ENCODE assay signal across 1 cellular context in the genomic region with DNA sequence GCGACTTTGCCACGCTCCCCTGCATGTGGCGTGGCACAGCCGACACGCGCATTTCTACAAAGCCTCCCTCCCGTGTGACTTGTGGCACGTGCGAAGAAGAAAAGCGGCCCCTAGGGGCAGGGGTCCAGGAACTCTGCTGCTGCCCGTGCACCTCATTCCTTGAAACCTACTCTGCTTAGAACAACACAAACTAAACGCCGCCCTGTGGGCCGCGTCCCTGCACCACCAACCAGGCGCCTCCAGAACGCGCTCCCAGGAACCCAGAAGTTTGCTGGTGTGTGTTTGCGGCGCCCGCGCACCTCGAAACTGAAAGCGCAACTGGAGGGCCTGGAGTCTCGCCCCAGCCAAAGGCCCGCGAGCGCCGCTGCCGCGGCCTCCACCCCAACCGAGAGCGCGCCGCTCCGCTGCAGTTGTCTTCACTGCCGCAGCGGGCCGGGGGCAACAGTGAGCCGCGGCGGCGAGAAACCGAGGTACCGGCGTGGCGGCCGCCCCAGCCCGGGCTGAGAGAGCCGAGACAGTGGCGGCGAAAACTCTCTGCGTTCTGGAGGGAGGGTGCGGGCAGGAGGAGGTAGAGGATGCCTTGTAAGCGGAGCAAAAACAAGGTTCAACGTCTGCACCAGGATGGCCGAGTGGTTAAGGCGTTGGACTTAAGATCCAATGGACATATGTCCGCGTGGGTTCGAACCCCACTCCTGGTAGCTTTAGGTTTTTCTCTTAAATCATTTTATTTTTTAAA.
TF ChIP-seq lines count a peak whose summit lies in the region.

No MANE protein-coding gene starts in this region.

TF ChIP-seq in K562, 482 proteins besides CTCF, POLR2A, EP300 and RAD21 (continued from another document and continues in another):
- peak; percentile 84 for TF ChIP-seq ZBTB8A (IDR thresholded peaks at IDR 0.05; ENCODE audit: partially characterized antibody)
- TF ChIP-seq L3MBTL2 (IDR thresholded peaks at IDR 0.05), result peak; percentile 95
- TF ChIP-seq PTRF (tag; IDR thresholded peaks at IDR 0.05), result no peak
- TF ChIP-seq PML (IDR thresholded peaks at IDR 0.05; ENCODE audit: low read length), result no peak; the same call in 1 of the 2 replicates
- peak; percentile 28 for TF ChIP-seq ZNF121 (CRISPR knock-in tag; conservative IDR thresholded peaks at IDR 0.05)
- TF ChIP-seq, protein P1, sequence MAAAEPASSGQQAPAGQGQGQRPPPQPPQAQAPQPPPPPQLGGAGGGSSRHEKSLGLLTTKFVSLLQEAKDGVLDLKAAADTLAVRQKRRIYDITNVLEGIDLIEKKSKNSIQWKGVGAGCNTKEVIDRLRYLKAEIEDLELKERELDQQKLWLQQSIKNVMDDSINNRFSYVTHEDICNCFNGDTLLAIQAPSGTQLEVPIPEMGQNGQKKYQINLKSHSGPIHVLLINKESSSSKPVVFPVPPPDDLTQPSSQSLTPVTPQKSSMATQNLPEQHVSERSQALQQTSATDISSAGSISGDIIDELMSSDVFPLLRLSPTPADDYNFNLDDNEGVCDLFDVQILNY (CRISPR knock-in tag; IDR thresholded peaks at IDR 0.05), result no peak; the same call in 1 of the 2 replicates
- peak; percentile 87; the same call in 1 of the 2 replicates for TF ChIP-seq SREBF1 (IDR thresholded peaks at IDR 0.05; ENCODE audit: borderline replicate concordance, low read depth, low read length)
- TF ChIP-seq, protein P2, sequence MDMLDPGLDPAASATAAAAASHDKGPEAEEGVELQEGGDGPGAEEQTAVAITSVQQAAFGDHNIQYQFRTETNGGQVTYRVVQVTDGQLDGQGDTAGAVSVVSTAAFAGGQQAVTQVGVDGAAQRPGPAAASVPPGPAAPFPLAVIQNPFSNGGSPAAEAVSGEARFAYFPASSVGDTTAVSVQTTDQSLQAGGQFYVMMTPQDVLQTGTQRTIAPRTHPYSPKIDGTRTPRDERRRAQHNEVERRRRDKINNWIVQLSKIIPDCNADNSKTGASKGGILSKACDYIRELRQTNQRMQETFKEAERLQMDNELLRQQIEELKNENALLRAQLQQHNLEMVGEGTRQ (CRISPR knock-in tag; IDR thresholded peaks at IDR 0.05), result peak; percentile 7; the same call in 1 of the 2 replicates
- TF ChIP-seq BHLHE40 (IDR thresholded peaks at IDR 0.05; ENCODE audit: low read length), result peak; percentile 97
- peak; percentile 36; the same call in 1 of the 2 replicates for TF ChIP-seq STAT5A (IDR thresholded peaks at IDR 0.05; ENCODE audit: borderline replicate concordance, low read length)
- TF ChIP-seq HNRNPLL (IDR thresholded peaks at IDR 0.05; ENCODE audit: low read depth, low read length, poor library complexity, severe bottlenecking), result peak; percentile 82
- TF ChIP-seq WHSC1 (IDR thresholded peaks at IDR 0.05; ENCODE audit: low read length), result no peak
- TF ChIP-seq, protein P3, sequence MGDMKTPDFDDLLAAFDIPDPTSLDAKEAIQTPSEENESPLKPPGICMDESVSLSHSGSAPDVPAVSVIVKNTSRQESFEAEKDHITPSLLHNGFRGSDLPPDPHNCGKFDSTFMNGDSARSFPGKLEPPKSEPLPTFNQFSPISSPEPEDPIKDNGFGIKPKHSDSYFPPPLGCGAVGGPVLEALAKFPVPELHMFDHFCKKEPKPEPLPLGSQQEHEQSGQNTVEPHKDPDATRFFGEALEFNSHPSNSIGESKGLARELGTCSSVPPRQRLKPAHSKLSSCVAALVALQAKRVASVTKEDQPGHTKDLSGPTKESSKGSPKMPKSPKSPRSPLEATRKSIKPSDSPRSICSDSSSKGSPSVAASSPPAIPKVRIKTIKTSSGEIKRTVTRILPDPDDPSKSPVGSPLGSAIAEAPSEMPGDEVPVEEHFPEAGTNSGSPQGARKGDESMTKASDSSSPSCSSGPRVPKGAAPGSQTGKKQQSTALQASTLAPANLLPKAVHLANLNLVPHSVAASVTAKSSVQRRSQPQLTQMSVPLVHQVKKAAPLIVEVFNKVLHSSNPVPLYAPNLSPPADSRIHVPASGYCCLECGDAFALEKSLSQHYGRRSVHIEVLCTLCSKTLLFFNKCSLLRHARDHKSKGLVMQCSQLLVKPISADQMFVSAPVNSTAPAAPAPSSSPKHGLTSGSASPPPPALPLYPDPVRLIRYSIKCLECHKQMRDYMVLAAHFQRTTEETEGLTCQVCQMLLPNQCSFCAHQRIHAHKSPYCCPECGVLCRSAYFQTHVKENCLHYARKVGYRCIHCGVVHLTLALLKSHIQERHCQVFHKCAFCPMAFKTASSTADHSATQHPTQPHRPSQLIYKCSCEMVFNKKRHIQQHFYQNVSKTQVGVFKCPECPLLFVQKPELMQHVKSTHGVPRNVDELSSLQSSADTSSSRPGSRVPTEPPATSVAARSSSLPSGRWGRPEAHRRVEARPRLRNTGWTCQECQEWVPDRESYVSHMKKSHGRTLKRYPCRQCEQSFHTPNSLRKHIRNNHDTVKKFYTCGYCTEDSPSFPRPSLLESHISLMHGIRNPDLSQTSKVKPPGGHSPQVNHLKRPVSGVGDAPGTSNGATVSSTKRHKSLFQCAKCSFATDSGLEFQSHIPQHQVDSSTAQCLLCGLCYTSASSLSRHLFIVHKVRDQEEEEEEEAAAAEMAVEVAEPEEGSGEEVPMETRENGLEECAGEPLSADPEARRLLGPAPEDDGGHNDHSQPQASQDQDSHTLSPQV (IDR thresholded peaks at IDR 0.05), result peak; percentile 91
- TF ChIP-seq ARID2 (IDR thresholded peaks at IDR 0.05), result no peak
- TF ChIP-seq, protein P4, sequence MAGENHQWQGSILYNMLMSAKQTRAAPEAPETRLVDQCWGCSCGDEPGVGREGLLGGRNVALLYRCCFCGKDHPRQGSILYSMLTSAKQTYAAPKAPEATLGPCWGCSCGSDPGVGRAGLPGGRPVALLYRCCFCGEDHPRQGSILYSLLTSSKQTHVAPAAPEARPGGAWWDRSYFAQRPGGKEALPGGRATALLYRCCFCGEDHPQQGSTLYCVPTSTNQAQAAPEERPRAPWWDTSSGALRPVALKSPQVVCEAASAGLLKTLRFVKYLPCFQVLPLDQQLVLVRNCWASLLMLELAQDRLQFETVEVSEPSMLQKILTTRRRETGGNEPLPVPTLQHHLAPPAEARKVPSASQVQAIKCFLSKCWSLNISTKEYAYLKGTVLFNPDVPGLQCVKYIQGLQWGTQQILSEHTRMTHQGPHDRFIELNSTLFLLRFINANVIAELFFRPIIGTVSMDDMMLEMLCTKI (IDR thresholded peaks at IDR 0.05; ENCODE audit: partially characterized antibody), result no peak
- TF ChIP-seq, protein P5, sequence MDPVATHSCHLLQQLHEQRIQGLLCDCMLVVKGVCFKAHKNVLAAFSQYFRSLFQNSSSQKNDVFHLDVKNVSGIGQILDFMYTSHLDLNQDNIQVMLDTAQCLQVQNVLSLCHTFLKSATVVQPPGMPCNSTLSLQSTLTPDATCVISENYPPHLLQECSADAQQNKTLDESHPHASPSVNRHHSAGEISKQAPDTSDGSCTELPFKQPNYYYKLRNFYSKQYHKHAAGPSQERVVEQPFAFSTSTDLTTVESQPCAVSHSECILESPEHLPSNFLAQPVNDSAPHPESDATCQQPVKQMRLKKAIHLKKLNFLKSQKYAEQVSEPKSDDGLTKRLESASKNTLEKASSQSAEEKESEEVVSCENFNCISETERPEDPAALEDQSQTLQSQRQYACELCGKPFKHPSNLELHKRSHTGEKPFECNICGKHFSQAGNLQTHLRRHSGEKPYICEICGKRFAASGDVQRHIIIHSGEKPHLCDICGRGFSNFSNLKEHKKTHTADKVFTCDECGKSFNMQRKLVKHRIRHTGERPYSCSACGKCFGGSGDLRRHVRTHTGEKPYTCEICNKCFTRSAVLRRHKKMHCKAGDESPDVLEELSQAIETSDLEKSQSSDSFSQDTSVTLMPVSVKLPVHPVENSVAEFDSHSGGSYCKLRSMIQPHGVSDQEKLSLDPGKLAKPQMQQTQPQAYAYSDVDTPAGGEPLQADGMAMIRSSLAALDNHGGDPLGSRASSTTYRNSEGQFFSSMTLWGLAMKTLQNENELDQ (CRISPR knock-in tag; IDR thresholded peaks at IDR 0.05; ENCODE audit: borderline replicate concordance), result peak; percentile 3; the same call in 1 of the 2 replicates
- peak; percentile 88 for TF ChIP-seq ZNF431 (CRISPR knock-in tag; IDR thresholded peaks at IDR 0.05)
- TF ChIP-seq TAF9B (IDR thresholded peaks at IDR 0.05; ENCODE audit: partially characterized antibody), result peak; percentile 6
- no peak for TF ChIP-seq ZNF354B (CRISPR knock-in tag; IDR thresholded peaks at IDR 0.05)
- TF ChIP-seq ZBTB17 (CRISPR knock-in tag; IDR thresholded peaks at IDR 0.05), result peak; percentile 78
- TF ChIP-seq ELF2 (CRISPR knock-in tag; IDR thresholded peaks at IDR 0.05), result peak; percentile 55; the same call in 1 of the 2 replicates
- peak; percentile 86 to 95 for TF ChIP-seq MAZ (CRISPR knock-in tag; conservative IDR thresholded peaks at IDR 0.05 in 1 of 2, IDR thresholded peaks at IDR 0.05 in 1 of 2)
- peak; percentile 90 for TF ChIP-seq POLR2G (IDR thresholded peaks at IDR 0.05; ENCODE audit: low read depth, low read length)
- no peak for TF ChIP-seq MCM7 (IDR thresholded peaks at IDR 0.05)
- no peak for TF ChIP-seq MECOM (CRISPR knock-in tag; IDR thresholded peaks at IDR 0.05)
- TF ChIP-seq, protein P6, sequence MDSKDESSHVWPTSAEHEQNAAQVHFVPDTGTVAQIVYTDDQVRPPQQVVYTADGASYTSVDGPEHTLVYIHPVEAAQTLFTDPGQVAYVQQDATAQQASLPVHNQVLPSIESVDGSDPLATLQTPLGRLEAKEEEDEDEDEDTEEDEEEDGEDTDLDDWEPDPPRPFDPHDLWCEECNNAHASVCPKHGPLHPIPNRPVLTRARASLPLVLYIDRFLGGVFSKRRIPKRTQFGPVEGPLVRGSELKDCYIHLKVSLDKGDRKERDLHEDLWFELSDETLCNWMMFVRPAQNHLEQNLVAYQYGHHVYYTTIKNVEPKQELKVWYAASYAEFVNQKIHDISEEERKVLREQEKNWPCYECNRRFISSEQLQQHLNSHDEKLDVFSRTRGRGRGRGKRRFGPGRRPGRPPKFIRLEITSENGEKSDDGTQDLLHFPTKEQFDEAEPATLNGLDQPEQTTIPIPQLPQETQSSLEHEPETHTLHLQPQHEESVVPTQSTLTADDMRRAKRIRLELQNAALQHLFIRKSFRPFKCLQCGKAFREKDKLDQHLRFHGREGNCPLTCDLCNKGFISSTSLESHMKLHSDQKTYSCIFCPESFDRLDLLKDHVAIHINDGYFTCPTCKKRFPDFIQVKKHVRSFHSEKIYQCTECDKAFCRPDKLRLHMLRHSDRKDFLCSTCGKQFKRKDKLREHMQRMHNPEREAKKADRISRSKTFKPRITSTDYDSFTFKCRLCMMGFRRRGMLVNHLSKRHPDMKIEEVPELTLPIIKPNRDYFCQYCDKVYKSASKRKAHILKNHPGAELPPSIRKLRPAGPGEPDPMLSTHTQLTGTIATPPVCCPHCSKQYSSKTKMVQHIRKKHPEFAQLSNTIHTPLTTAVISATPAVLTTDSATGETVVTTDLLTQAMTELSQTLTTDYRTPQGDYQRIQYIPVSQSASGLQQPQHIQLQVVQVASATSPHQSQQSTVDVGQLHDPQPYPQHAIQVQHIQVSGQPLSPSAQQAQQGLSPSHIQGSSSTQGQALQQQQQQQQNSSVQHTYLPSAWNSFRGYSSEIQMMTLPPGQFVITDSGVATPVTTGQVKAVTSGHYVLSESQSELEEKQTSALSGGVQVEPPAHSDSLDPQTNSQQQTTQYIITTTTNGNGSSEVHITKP (IDR thresholded peaks at IDR 0.05; ENCODE audit: partially characterized antibody), result peak; percentile 1
- no peak for TF ChIP-seq GTF2E2 (tag; IDR thresholded peaks at IDR 0.05)
- no peak for TF ChIP-seq TAF7 (tag; IDR thresholded peaks at IDR 0.05)
- TF ChIP-seq, protein P7, sequence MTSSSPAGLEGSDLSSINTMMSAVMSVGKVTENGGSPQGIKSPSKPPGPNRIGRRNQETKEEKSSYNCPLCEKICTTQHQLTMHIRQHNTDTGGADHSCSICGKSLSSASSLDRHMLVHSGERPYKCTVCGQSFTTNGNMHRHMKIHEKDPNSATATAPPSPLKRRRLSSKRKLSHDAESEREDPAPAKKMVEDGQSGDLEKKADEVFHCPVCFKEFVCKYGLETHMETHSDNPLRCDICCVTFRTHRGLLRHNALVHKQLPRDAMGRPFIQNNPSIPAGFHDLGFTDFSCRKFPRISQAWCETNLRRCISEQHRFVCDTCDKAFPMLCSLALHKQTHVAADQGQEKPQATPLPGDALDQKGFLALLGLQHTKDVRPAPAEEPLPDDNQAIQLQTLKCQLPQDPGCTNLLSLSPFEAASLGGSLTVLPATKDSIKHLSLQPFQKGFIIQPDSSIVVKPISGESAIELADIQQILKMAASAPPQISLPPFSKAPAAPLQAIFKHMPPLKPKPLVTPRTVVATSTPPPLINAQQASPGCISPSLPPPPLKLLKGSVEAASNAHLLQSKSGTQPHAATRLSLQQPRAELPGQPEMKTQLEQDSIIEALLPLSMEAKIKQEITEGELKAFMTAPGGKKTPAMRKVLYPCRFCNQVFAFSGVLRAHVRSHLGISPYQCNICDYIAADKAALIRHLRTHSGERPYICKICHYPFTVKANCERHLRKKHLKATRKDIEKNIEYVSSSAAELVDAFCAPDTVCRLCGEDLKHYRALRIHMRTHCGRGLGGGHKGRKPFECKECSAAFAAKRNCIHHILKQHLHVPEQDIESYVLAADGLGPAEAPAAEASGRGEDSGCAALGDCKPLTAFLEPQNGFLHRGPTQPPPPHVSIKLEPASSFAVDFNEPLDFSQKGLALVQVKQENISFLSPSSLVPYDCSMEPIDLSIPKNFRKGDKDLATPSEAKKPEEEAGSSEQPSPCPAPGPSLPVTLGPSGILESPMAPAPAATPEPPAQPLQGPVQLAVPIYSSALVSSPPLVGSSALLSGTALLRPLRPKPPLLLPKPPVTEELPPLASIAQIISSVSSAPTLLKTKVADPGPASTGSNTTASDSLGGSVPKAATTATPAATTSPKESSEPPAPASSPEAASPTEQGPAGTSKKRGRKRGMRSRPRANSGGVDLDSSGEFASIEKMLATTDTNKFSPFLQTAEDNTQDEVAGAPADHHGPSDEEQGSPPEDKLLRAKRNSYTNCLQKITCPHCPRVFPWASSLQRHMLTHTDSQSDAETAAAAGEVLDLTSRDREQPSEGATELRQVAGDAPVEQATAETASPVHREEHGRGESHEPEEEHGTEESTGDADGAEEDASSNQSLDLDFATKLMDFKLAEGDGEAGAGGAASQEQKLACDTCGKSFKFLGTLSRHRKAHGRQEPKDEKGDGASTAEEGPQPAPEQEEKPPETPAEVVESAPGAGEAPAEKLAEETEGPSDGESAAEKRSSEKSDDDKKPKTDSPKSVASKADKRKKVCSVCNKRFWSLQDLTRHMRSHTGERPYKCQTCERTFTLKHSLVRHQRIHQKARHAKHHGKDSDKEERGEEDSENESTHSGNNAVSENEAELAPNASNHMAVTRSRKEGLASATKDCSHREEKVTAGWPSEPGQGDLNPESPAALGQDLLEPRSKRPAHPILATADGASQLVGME (CRISPR knock-in tag; IDR thresholded peaks at IDR 0.05), result no peak
- TF ChIP-seq KAT8 (IDR thresholded peaks at IDR 0.05; ENCODE audit: low read depth), result no peak
- TF ChIP-seq, protein P8, sequence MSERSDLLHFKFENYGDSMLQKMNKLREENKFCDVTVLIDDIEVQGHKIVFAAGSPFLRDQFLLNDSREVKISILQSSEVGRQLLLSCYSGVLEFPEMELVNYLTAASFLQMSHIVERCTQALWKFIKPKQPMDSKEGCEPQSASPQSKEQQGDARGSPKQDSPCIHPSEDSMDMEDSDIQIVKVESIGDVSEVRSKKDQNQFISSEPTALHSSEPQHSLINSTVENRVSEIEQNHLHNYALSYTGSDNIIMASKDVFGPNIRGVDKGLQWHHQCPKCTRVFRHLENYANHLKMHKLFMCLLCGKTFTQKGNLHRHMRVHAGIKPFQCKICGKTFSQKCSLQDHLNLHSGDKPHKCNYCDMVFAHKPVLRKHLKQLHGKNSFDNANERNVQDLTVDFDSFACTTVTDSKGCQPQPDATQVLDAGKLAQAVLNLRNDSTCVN (CRISPR knock-in tag; IDR thresholded peaks at IDR 0.05), result no peak
- peak; percentile 55 for TF ChIP-seq HCFC1 (IDR thresholded peaks at IDR 0.05; ENCODE audit: low read depth, low read length)
